In the genomic region with DNA sequence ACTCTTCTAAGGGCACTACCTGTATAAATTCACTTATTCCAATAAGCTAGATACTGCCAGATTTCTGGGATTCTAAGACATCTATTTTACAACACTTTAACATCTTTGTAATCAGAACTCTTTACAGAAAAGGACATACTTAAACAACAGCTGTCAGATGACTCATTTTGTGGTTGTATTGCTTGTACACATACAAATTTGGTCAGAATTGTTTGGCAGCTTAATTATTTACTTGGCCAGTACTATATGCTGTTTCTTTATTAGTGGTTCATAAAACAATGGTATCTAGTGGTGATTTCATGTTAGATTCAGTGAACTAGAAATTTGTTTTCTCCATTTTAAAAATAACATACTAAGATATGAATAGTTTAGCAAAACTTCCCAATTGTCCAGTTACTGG, we compare ENCODE assay signal across 1 cellular context.
TF ChIP-seq lines count a peak whose summit lies in the region.

No MANE protein-coding gene starts in this region.

TF ChIP-seq in HCT116, 20 proteins besides CTCF, POLR2A, EP300 and RAD21 (continued from another document):
- TF ChIP-seq, protein P1, sequence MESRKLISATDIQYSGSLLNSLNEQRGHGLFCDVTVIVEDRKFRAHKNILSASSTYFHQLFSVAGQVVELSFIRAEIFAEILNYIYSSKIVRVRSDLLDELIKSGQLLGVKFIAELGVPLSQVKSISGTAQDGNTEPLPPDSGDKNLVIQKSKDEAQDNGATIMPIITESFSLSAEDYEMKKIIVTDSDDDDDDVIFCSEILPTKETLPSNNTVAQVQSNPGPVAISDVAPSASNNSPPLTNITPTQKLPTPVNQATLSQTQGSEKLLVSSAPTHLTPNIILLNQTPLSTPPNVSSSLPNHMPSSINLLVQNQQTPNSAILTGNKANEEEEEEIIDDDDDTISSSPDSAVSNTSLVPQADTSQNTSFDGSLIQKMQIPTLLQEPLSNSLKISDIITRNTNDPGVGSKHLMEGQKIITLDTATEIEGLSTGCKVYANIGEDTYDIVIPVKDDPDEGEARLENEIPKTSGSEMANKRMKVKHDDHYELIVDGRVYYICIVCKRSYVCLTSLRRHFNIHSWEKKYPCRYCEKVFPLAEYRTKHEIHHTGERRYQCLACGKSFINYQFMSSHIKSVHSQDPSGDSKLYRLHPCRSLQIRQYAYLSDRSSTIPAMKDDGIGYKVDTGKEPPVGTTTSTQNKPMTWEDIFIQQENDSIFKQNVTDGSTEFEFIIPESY (IDR thresholded peaks at IDR 0.05; ENCODE audit: extremely low read depth, insufficient replicate concordance, low read length), result no peak
- TF ChIP-seq SRF (IDR thresholded peaks at IDR 0.05; ENCODE audit: low read depth) (0 out of 2 replicates have a peak, but pooled peaks have one; percentile 19), FOSL1 (IDR thresholded peaks at IDR 0.05; ENCODE audit: low read depth) (peak; percentile 53), YY1 (IDR thresholded peaks at IDR 0.05; ENCODE audit: extremely low read depth, insufficient replicate concordance, low read depth, low read length) (no peak), JUND (IDR thresholded peaks at IDR 0.05) (peak; percentile 41)
